8 cellular contexts compared by ENCODE assay signal in the genomic region with DNA sequence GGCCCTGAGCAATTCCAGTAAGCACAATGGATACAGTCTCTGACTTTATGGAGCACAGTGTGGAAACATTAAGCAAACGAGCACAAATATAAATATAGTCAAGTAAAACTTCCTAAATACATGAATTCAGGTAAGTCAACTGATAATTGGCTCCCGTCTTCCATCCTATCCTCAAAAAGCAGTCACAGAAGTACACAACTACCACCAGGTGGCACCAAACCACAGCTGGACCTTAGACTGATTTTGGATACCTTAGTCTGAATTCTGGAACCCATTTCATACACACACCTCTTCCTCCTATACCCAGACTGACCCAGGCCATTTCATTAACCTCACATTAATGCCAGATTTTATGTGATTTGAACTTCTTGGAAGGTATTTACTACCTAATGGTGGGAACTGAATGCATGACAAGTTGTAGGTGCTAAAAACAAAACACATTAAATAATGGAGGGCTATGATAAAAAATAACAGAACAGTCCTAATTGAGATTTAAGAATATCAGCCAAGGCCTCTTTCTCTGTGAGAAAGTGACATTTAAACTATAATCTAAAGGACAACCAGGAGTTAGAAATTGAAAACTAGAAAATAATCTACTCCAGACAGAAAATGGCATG.
DNase-seq lines count a peak whose midpoint lies in the region; ATAC-seq, FAIRE-seq and TF ChIP-seq lines count a peak whose summit lies in the region.

No MANE protein-coding gene starts in this region.

- peak; percentile 19 for DNase-seq in NCI-H187 treated with DMSO at 0.1 percent for 48 hours (lab: John Stamatoyannopoulos, UW)
- peak; percentile 39 for DNase-seq in T-helper 22 cell (ENCODE audit: low read depth)
- DNase-seq in astrocyte (ENCODE audit: low read depth): peak; percentile 60
- peak in 39 of 51 donors; percentile 0 to 86 (median 31) for DNase-seq in hypothalamus (lab: John Stamatoyannopoulos, UW)
- peak; percentile 62 for DNase-seq in smooth muscle cell of the brain vasculature (ENCODE audit: low read depth, low spot score)

- ATAC-seq in HG02759 (IDR thresholded peaks at IDR 0.05; ENCODE audit: unreplicated experiment) (peak; percentile 85), HG03097 (IDR thresholded peaks at IDR 0.05; ENCODE audit: low FRiP score, unreplicated experiment) (no peak)

- TF ChIP-seq CTCF in GM12874 (IDR thresholded peaks at IDR 0.05; ENCODE audit: insufficient read depth, low read depth, low read length) (peak; percentile 76), astrocyte (IDR thresholded peaks at IDR 0.05; ENCODE audit: insufficient read depth, low read depth, low read length) (peak; percentile 91)

- H3K4me1 Mint-ChIP-seq in astrocyte (ENCODE audit: low read depth, unreplicated experiment): no peaks in the 10 kb centered on the region

- no peak overlapping the region for H3K4me2 ChIP-seq in astrocyte (ENCODE audit: low read length)

- H3K27me3 ChIP-seq in astrocyte (ENCODE audit: insufficient read depth, low read length): no peaks in the 10 kb centered on the region

- no peaks in the 10 kb centered on the region for H3K9me3 ChIP-seq in astrocyte (ENCODE audit: insufficient read depth, low read depth, low read length)

- no peak overlapping the region for H2AFZ ChIP-seq in astrocyte (ENCODE audit: low read depth, low read length)

- H3K36me3 ChIP-seq in astrocyte (ENCODE audit: insufficient read depth, low read length): no peaks in the 10 kb centered on the region

- no peaks in the 10 kb centered on the region for H3K27me3 Mint-ChIP-seq in astrocyte (ENCODE audit: low read depth, unreplicated experiment)

- no peak overlapping the region for H3K4me3 Mint-ChIP-seq in astrocyte (ENCODE audit: unreplicated experiment)

- H3K79me2 ChIP-seq in astrocyte (ENCODE audit: insufficient read depth, low read length): no peaks in the 10 kb centered on the region

- no peak overlapping the region for H3K4me3 ChIP-seq in astrocyte (ENCODE audit: insufficient read depth, low read depth, low read length)

- no peaks in the 10 kb centered on the region for H3K36me3 Mint-ChIP-seq in astrocyte (ENCODE audit: low read depth, unreplicated experiment)

- H3K27ac Mint-ChIP-seq in astrocyte (ENCODE audit: unreplicated experiment): no peak overlapping the region

- no peaks in the 10 kb centered on the region for H3K9me3 Mint-ChIP-seq in astrocyte (ENCODE audit: unreplicated experiment)

- H3K27ac ChIP-seq in astrocyte (ENCODE audit: low read depth, low read length): no peak overlapping the region

- peak; percentile 90 for FAIRE-seq in astrocyte (lab: Jason Lieb, UNC)

- no peaks in the 10 kb centered on the region for H4K20me1 ChIP-seq in astrocyte (ENCODE audit: insufficient read depth, low read length)

- no peak overlapping the region for H3K9ac ChIP-seq in astrocyte (ENCODE audit: low read length)

- H3K4me1 ChIP-seq in astrocyte (ENCODE audit: insufficient read depth, low read length): no peaks in the 10 kb centered on the region
